8 cellular contexts compared by ENCODE assay signal in genomic region chr3:129428020-129428381, GRCh38. TPM values are rescaled to one million over a fixed set of nuclear protein-coding genes. Genes with fewer than 3 reads are reported as not detected.
A peak's percentile ranks its signal among the peaks of the same experiment; 100 is the strongest.
DNase-seq lines count a peak whose midpoint lies in the region; ATAC-seq, FAIRE-seq and TF ChIP-seq lines count a peak whose summit lies in the region.

No MANE protein-coding gene starts in this region.

- peaks cover 48% of the 10 kb centered on the region for H3K4me1 Mint-ChIP-seq in activated CD8-positive, alpha-beta memory T cell treated with anti-CD3 and anti-CD28 coated beads, Interleukin-2, amount 10 ng/mL, durations not matched to agents 7 days and 5 days
- H3K4me1 Mint-ChIP-seq in type B pancreatic cell (ENCODE audit: unreplicated experiment) = peaks cover 29% of the 10 kb centered on the region

- ATAC-seq in activated CD8-positive, alpha-beta memory T cell treated with anti-CD3 and anti-CD28 coated beads, Interleukin-2, amount 10 ng/mL, durations not matched to agents 7 days and 5 days = no peak
- ATAC-seq in lower lobe of right lung = no peak

- CTCF ChIA-PET in activated CD8-positive, alpha-beta memory T cell treated with anti-CD3 and anti-CD28 coated beads, Interleukin-2, amount 10 ng/mL, durations not matched to agents 7 days and 5 days (lab: Charles Lee) = interaction anchor here (1.2 to 1.5 kb wide), 3 partner anchors 14 to 44 kb away, joined by 3 to 6 read pairs (median 4); no protein-coding TSS in a partner anchor

- TF ChIP-seq POLR2A in breast epithelium (IDR thresholded peaks at IDR 0.05) = no peak

- DNase-seq in activated CD8-positive, alpha-beta memory T cell treated with anti-CD3 and anti-CD28 coated beads, Interleukin-2, amount 10 ng/mL, durations not matched to agents 7 days and 5 days = no peak
- no peak for DNase-seq in activated CD8-positive, alpha-beta memory T cell treated with anti-CD3 and anti-CD28 coated beads, Interleukin-2, amount 50 U/mL, for 4 hours
- DNase-seq in breast epithelium (ENCODE audit: low spot score in 2 of 2) (no peak), lower lobe of right lung (no peak), type B pancreatic cell (ENCODE audit: extremely low spot score, unreplicated experiment) (no peak), KG1 (lab: John Stamatoyannopoulos, UW) (no peak), GDM1 (lab: John Stamatoyannopoulos, UW) (no peak), GM19239 (ENCODE audit: insufficient read length, low spot score) (no peak)

- H3K4me1 ChIP-seq in breast epithelium (no peaks in the 10 kb centered on the region), lower lobe of right lung (peaks cover 17% of the 10 kb centered on the region)

- H3K27me3 Mint-ChIP-seq in activated CD8-positive, alpha-beta memory T cell treated with anti-CD3 and anti-CD28 coated beads, Interleukin-2, amount 10 ng/mL, durations not matched to agents 7 days and 5 days = peaks cover 5% of the 10 kb centered on the region
- H3K27me3 Mint-ChIP-seq in type B pancreatic cell = peaks cover 12% of the 10 kb centered on the region

- no peaks in the 10 kb centered on the region for H3K9me3 Mint-ChIP-seq in activated CD8-positive, alpha-beta memory T cell treated with anti-CD3 and anti-CD28 coated beads, Interleukin-2, amount 10 ng/mL, durations not matched to agents 7 days and 5 days (ENCODE audit: low read depth)
- no peaks in the 10 kb centered on the region for H3K9me3 Mint-ChIP-seq in type B pancreatic cell

- H3K27ac Mint-ChIP-seq in activated CD8-positive, alpha-beta memory T cell treated with anti-CD3 and anti-CD28 coated beads, Interleukin-2, amount 10 ng/mL, durations not matched to agents 7 days and 5 days = no peak overlapping the region
- H3K27ac Mint-ChIP-seq in type B pancreatic cell = peak overlapping the region; percentile 0

- H3K27ac ChIP-seq in breast epithelium = no peak overlapping the region
- H3K27ac ChIP-seq in lower lobe of right lung = no peak overlapping the region

- H3K36me3 ChIP-seq in breast epithelium (no peaks in the 10 kb centered on the region), lower lobe of right lung (peaks cover 36% of the 10 kb centered on the region)

- H3K9me3 ChIP-seq in breast epithelium (no peaks in the 10 kb centered on the region), lower lobe of right lung (no peaks in the 10 kb centered on the region)

- H3K4me3 ChIP-seq in breast epithelium = peak overlapping the region; percentile 38 to 69 (median 58)
- H3K4me3 ChIP-seq in lower lobe of right lung = peak overlapping the region; percentile 67

- intact Hi-C loops in breast epithelium (cut with DNase I; ENCODE audit: low total_unique reads) = no loop called here
- intact Hi-C loops in lower lobe of right lung (cut with DNase I) = no loop called here

- no peaks in the 10 kb centered on the region for H3K27me3 ChIP-seq in breast epithelium
- no peaks in the 10 kb centered on the region for H3K27me3 ChIP-seq in lower lobe of right lung (ENCODE audit: low read depth)

- FAIRE-seq in GM19239 (lab: Jason Lieb, UNC) = no peak

- H3K4me3 Mint-ChIP-seq in activated CD8-positive, alpha-beta memory T cell treated with anti-CD3 and anti-CD28 coated beads, Interleukin-2, amount 10 ng/mL, durations not matched to agents 7 days and 5 days = peak overlapping the region; percentile 48
- peak overlapping the region; percentile 93 for H3K4me3 Mint-ChIP-seq in type B pancreatic cell

- peaks cover 28% of the 10 kb centered on the region for H3K36me3 Mint-ChIP-seq in activated CD8-positive, alpha-beta memory T cell treated with anti-CD3 and anti-CD28 coated beads, Interleukin-2, amount 10 ng/mL, durations not matched to agents 7 days and 5 days
- H3K36me3 Mint-ChIP-seq in type B pancreatic cell = peaks cover 4% of the 10 kb centered on the region

- TF ChIP-seq CTCF in breast epithelium (IDR thresholded peaks at IDR 0.05) (no peak), lower lobe of right lung (IDR thresholded peaks at IDR 0.05) (no peak), type B pancreatic cell (conservative IDR thresholded peaks at IDR 0.05) (no peak)

RNA-seq across cellular contexts. Expression of gene EFCAB12, which starts 0.4 kb away (rescaled TPM):
- total RNA-seq in activated CD8-positive, alpha-beta memory T cell treated with anti-CD3 and anti-CD28 coated beads, Interleukin-2, amount 10 ng/mL, durations not matched to agents 7 days and 5 days = 1 to 10 TPM in 1 of 2 experiments, under 1 TPM in 1; 0.56 to 1.4 TPM
- total RNA-seq in breast epithelium (1 to 10 TPM in 2 of 3 donors, under 1 TPM in 1; 0.32 to 1.3 (median 1.0) TPM), lower lobe of right lung (4.8 TPM), type B pancreatic cell (ENCODE audit: low replicate concordance) (1.2 and 6.0 TPM in 2 replicates)

RNA-seq across cellular contexts. Expression of gene MBD4, which starts 11.7 kb away (rescaled TPM):
- 10 to 100 TPM; 51.9 to 52.0 TPM for total RNA-seq in activated CD8-positive, alpha-beta memory T cell treated with anti-CD3 and anti-CD28 coated beads, Interleukin-2, amount 10 ng/mL, durations not matched to agents 7 days and 5 days
- total RNA-seq in breast epithelium (10 to 100 TPM; 29.8 to 41.6 (median 37.7) TPM), lower lobe of right lung (38.8 TPM), type B pancreatic cell (ENCODE audit: low replicate concordance) (22.6 and 28.6 TPM in 2 replicates)

RNA-seq across cellular contexts. Expression of gene IFT122, which starts 12.0 kb away (rescaled TPM):
- total RNA-seq in activated CD8-positive, alpha-beta memory T cell treated with anti-CD3 and anti-CD28 coated beads, Interleukin-2, amount 10 ng/mL, durations not matched to agents 7 days and 5 days = 10 to 100 TPM; 15.6 to 34.0 TPM
- total RNA-seq in breast epithelium (10 to 100 TPM; 43.2 to 60.6 (median 45.8) TPM), lower lobe of right lung (29.9 TPM), type B pancreatic cell (ENCODE audit: low replicate concordance) (16.9 and 41.6 TPM in 2 replicates)
